Comparison of ENCODE assay signal across 8 cellular contexts in the genomic region with DNA sequence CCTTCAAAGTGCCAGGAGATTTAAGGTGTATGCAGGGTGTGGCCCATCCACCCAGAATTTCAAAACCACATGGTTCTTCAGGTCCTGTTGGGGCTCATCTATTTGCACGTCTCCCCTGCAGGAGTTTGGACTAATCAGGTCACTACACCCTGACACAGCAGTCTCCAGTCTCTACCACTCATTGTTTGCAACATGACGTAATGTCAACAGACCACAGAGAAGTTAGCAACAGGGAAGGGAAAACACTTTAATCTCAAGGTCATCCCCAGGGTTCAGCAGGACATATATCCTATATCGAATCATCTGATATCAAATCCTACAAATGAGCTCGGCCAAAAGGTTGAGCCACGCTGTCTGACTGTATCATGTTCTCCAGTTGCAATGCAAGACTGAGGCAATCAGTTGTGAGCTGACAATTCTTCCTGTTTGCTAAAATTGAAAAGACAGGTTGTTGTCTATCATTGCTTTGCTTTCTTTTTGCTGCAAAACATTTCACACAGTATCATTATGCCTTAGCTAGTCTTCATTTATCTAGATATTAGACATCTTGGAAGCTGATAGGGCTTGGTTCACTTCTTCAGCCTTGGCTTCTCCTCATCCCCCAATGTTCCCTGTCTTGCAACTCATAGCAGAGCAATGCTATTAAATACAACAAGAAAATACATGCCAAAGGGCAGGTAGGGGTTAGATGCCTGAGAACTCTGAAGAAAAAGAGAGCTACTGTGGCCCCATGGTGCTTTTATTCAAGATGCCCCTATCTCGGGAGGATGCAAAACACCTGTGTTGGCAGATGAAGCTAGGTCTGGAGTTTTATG. TPM values are rescaled to one million over a fixed set of nuclear protein-coding genes. Genes with fewer than 3 reads are reported as not detected.
A peak's percentile ranks its signal among the peaks of the same experiment; 100 is the strongest.
DNase-seq lines count a peak whose midpoint lies in the region; ATAC-seq and TF ChIP-seq lines count a peak whose summit lies in the region.

No MANE protein-coding gene starts in this region.

- no peaks in the 10 kb centered on the region for H3K27me3 Mint-ChIP-seq in osteocyte (ENCODE audit: unreplicated experiment)

- H3K4me3 ChIP-seq in H7 (ENCODE audit: insufficient read depth, low read depth, low read length): no peak overlapping the region

- no peak for TF ChIP-seq CTCF in osteocyte (IDR thresholded peaks at IDR 0.05)

- H3K4me3 Mint-ChIP-seq in osteocyte (ENCODE audit: unreplicated experiment): no peak overlapping the region

- intact Hi-C loops in head of caudate nucleus (cut with DNase I): no loop called here

- no peaks in the 10 kb centered on the region for H3K9me3 Mint-ChIP-seq in osteocyte (ENCODE audit: unreplicated experiment)

- peaks cover 23% of the 10 kb centered on the region for H3K27me3 ChIP-seq in H7 (ENCODE audit: control insufficient read depth, insufficient read depth, low read length)

- H3K36me3 Mint-ChIP-seq in osteocyte (ENCODE audit: unreplicated experiment): peaks cover 4% of the 10 kb centered on the region

- peaks cover 54% of the 10 kb centered on the region for H3K4me1 Mint-ChIP-seq in osteocyte (ENCODE audit: unreplicated experiment)

- H3K36me3 ChIP-seq in H7 (replicated peaks; ENCODE audit: control insufficient read depth, insufficient read depth, low read length): no peaks in the 10 kb centered on the region

- H3K27ac Mint-ChIP-seq in osteocyte (ENCODE audit: unreplicated experiment): peak overlapping the region; percentile 75

- ATAC-seq in GM18868 (IDR thresholded peaks at IDR 0.05; ENCODE audit: unreplicated experiment) (peak; percentile 25), GM18517 (IDR thresholded peaks at IDR 0.05; ENCODE audit: unreplicated experiment) (no peak)

- peak; percentile 80 for DNase-seq in NCI-H2029 (lab: John Stamatoyannopoulos, UW)
- DNase-seq in amniotic epithelial cell (ENCODE audit: low read depth): peak; percentile 85
- DNase-seq in osteocyte (ENCODE audit: extremely low spot score, unreplicated experiment): no peak
- no peak for DNase-seq in H7
- no peak for DNase-seq in head of caudate nucleus
- no peak for DNase-seq in activated CD8-positive, alpha-beta memory T cell treated with anti-CD3 and anti-CD28 coated beads for 24 hours

RNA-seq across cellular contexts. Expression of a gene that starts 13.4 kb away (rescaled TPM):
- 0.55 and 1.0 TPM in 2 replicates for total RNA-seq in osteocyte
- total RNA-seq in H7 (2014; rRNA removed; shearing (Covaris generic)): 0.38 TPM in 1 of 2 replicates, not detected in the other

Comparison
In these comparisons a context has a peak if more than half of its experiments do, and no peak if none do; other contexts are left out.
1. DNase-seq: peak in NCI-H2029 (single experiment) and amniotic epithelial cell (single experiment); none in osteocyte (single experiment), H7 (single experiment), head of caudate nucleus (0 of 42) and activated CD8-positive, alpha-beta memory T cell treated with anti-CD3 and anti-CD28 coated beads for 24 hours (single experiment).